In the genomic region with DNA sequence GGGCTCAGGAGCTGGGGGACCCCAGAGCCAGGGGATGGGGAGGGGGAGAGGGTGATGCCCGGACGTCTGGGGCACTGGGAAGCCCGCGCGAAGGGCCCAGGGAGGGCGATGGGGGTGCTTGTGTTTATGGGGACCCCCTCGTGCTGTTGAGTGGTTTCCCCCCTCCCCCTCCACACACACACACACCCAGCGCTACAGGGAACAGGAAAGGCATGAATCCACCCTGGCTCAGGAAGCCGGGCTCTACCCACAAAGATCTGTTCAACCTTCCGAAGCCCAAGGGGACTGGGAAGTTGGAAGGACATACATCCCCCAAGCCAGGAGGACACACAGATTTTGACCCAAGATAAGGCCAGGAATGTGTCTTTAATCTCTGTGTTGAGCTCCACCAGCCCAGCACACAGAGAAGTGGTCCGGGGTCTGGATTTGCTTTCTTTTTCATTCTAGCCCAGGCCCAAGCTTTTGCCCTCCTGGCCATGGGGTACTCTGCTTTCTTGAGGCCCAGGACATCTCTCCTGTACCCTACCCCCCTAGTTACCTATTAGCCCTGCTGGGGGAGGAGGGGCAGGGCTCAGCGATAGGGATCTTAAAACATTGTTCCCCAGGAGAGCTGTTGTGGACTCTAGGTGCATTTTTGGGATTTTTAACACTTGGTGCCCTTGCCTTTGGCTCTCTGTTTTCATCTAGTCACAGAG, we compare ENCODE assay signal across 8 cellular contexts. TPM values are rescaled to one million over a fixed set of nuclear protein-coding genes. Genes with fewer than 3 reads are reported as not detected.
DNase-seq lines count a peak whose midpoint lies in the region; ATAC-seq and TF ChIP-seq lines count a peak whose summit lies in the region.

No MANE protein-coding gene starts in this region.

- peaks cover 7% of the 10 kb centered on the region for H3K4me1 Mint-ChIP-seq in MCF 10A (ENCODE audit: insufficient read depth, unreplicated experiment)

- no peak for TF ChIP-seq CTCF in MCF 10A (IDR thresholded peaks at IDR 0.05; ENCODE audit: unreplicated experiment)
- TF ChIP-seq CTCF in lower lobe of right lung (IDR thresholded peaks at IDR 0.05) = no peak
- TF ChIP-seq CTCF in upper lobe of left lung (IDR thresholded peaks at IDR 0.05) = no peak

- ATAC-seq in lower lobe of right lung (no peak), upper lobe of left lung (ENCODE audit: low FRiP score in 2 of 2) (no peak), GM21786 (IDR thresholded peaks at IDR 0.05; ENCODE audit: unreplicated experiment) (no peak)

- peak overlapping the region; percentile 93 for H3K27ac ChIP-seq in lower lobe of right lung
- H3K27ac ChIP-seq in upper lobe of left lung = peak overlapping the region; percentile 94 to 100 (median 96)

- peak; percentile 45 for DNase-seq in EL
- peak; percentile 29 for DNase-seq in MG63
- DNase-seq in MCF 10A (ENCODE audit: unreplicated experiment) = no peak
- no peak for DNase-seq in lower lobe of right lung
- DNase-seq in upper lobe of left lung = peak in 1 of 2 donors; percentile 63
- no peak for DNase-seq in NCI-H1694 (lab: John Stamatoyannopoulos, UW)
- no peak for DNase-seq in mucosa of gallbladder (ENCODE audit: low spot score)

- H3K36me3 Mint-ChIP-seq in MCF 10A (ENCODE audit: insufficient read depth, unreplicated experiment) = peaks cover 39% of the 10 kb centered on the region

- BruUV-seq in MCF 10A (replicated peaks; lab: Mats Ljungman, UMichigan) = TSS peak; percentile 34

- peak overlapping the region; percentile 76 for H3K4me3 Mint-ChIP-seq in MCF 10A (ENCODE audit: unreplicated experiment)

- no peaks in the 10 kb centered on the region for H3K9me3 ChIP-seq in MG63
- H3K9me3 ChIP-seq in lower lobe of right lung = no peaks in the 10 kb centered on the region
- no peaks in the 10 kb centered on the region for H3K9me3 ChIP-seq in upper lobe of left lung

- H3K4me3 ChIP-seq in MG63 (peak overlapping the region; percentile 74), lower lobe of right lung (peak overlapping the region; percentile 92), upper lobe of left lung (peak overlapping the region; percentile 89 to 100 (median 96))

- peak overlapping the region; percentile 87 for H3K27ac Mint-ChIP-seq in MCF 10A (ENCODE audit: low read depth, unreplicated experiment)

- POLR2A ChIA-PET in MCF 10A (lab: Yijun Ruan, JAX) = interaction anchor here (0.7 to 4.2 kb wide), 12 partner anchors 8 to 422 kb away, joined by 3 to 21 read pairs (median 4); a partner anchor contains a TSS

- H3K9me3 Mint-ChIP-seq in MCF 10A (ENCODE audit: unreplicated experiment) = no peaks in the 10 kb centered on the region

- no peaks in the 10 kb centered on the region for H3K27me3 Mint-ChIP-seq in MCF 10A (ENCODE audit: insufficient read depth, unreplicated experiment)

- H3K4me1 ChIP-seq in lower lobe of right lung (peaks cover 78% of the 10 kb centered on the region), upper lobe of left lung (peaks cover 78 to 82% (median 80%) of the 10 kb centered on the region in 4 donors)

- 2 to 10% methylated on average over 2 to 10 of the region's 12 CpGs for WGBS in upper lobe of left lung, 2 donors

- CTCF ChIA-PET in MCF 10A (lab: Yijun Ruan, JAX) = interaction anchor here (0.6 to 6.0 kb wide), 4 partner anchors 13 to 977 kb away, joined by 3 to 51 read pairs (median 4); a partner anchor contains a TSS

- intact Hi-C loops in MCF 10A (cut with micrococcal nuclease) (no loop called here), lower lobe of right lung (cut with DNase I) (no loop called here)

- TF ChIP-seq EP300 in upper lobe of left lung (IDR thresholded peaks at IDR 0.05) = no peak

- peak in 1 of 4 donors; percentile 2 for TF ChIP-seq POLR2A in upper lobe of left lung (IDR thresholded peaks at IDR 0.05)

- H3K27me3 ChIP-seq in MG63 (no peaks in the 10 kb centered on the region), lower lobe of right lung (ENCODE audit: low read depth) (no peaks in the 10 kb centered on the region), upper lobe of left lung (no peaks in the 10 kb centered on the region)

- H3K36me3 ChIP-seq in MG63 = peaks cover 8% of the 10 kb centered on the region; the same call in 1 of the 2 replicates
- H3K36me3 ChIP-seq in lower lobe of right lung = peaks cover 23% of the 10 kb centered on the region
- peaks cover 2 to 25% (median 21%) of the 10 kb centered on the region in 4 donors for H3K36me3 ChIP-seq in upper lobe of left lung

RNA-seq across cellular contexts. Expression of a gene that starts 1.2 kb away (rescaled TPM):
- 1.2 and 7.0 TPM in 2 replicates for total RNA-seq in MG63 (2014; rRNA removed; shearing (Covaris generic); ENCODE audit: low replicate concordance)
- total RNA-seq in MCF 10A (2022) = 84.9 and 109 TPM in 2 replicates
- total RNA-seq in lower lobe of right lung = 62.7 TPM
- 10 to 100 TPM in 5 of 6 donors, 1 to 10 TPM in 1; 8.4 to 74.9 (median 26.8) TPM for total RNA-seq in upper lobe of left lung
- total RNA-seq in mucosa of gallbladder = 109 TPM

RNA-seq across cellular contexts. Expression of a gene that starts 26.1 kb away (rescaled TPM):
- 0.40 and 0.94 TPM in 2 replicates for total RNA-seq in MG63 (2014; rRNA removed; shearing (Covaris generic); ENCODE audit: low replicate concordance)
- total RNA-seq in MCF 10A (2022) (0.17 and 0.44 TPM in 2 replicates), lower lobe of right lung (2.4 TPM), upper lobe of left lung (10 to 100 TPM in 1 of 6 donors, 1 to 10 TPM in 5; 1.1 to 14.7 (median 2.5) TPM), mucosa of gallbladder (3.3 TPM)

RNA-seq across cellular contexts. Expression of a gene that starts 41.7 kb away (rescaled TPM):
- total RNA-seq in MG63 (2014; rRNA removed; shearing (Covaris generic); ENCODE audit: low replicate concordance) = 0.92 and 3.4 TPM in 2 replicates
- total RNA-seq in MCF 10A (2022) (0.56 and 3.2 TPM in 2 replicates), lower lobe of right lung (4.5 TPM), upper lobe of left lung (1 to 10 TPM; 1.7 to 9.4 (median 2.8) TPM), mucosa of gallbladder (3.8 TPM)

Comparison
In these comparisons a context has a peak if more than half of its experiments do, and no peak if none do; other contexts are left out.
1. DNase-seq: peak in EL (single experiment) and MG63 (single experiment); none in MCF 10A (single experiment), lower lobe of right lung (single experiment), NCI-H1694 (single experiment) and mucosa of gallbladder (single experiment).
2. Peak in every context shown above with its lines, with median percentiles within 50 percentile points of each other: H3K4me3 ChIP-seq.